ENCODE assay signal across 18 cellular contexts in the genomic region with DNA sequence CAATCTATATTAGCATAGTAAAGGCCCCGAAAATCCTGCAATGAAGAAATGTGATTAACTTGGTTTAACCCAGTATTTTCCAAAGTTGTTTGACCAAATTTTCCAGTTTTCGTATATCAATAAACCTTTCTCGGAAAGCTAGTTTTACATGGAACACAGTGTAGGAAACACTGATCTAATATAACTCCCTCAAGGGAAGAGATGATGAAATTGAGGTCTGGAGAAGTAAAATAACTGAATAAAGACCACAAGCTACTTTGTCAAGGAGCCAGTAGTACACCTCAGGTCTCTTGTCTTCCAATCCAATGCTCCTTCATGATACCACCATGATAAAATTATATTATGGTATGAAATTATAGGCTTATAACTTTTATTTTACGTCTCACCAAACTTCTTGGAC.
"Had no signal": no experiment of that assay in that cellular context is flagged by ENCODE, and none has a peak within 500 bp of the region (broad histone marks: within the 10 kb centered on the region; RNA-seq: fewer than 3 reads in every experiment).

No MANE protein-coding gene starts in this region.

- H3K27me3 ChIP-seq: esophagus squamous epithelium had no signal

- H3K4me3 Mint-ChIP-seq: activated CD4-positive, alpha-beta T cell treated with anti-CD3 and anti-CD28 coated beads, Interleukin-2, amount 10 ng/mL, durations not matched to agents 24 days and 14 days; activated CD8-positive, alpha-beta T cell treated with anti-CD3 and anti-CD28 coated beads, Interleukin-2, amount 10 ng/mL, durations not matched to agents 7 days and 5 days; brain; central memory CD8-positive, alpha-beta T cell; natural killer cell treated with Interleukin-12 subunit alpha and Interleukin-12 subunit beta and Interleukin-15 and Interleukin-18, amount 100 ng/mL, for 72 hours; stimulated activated naive CD8-positive, alpha-beta T cell treated with anti-CD3 and anti-CD28 coated beads, Interleukin-15, Interleukin-2, amounts not matched to agents 100 ng/mL and 50 ng/mL, for 24 hours had no signal

- H3K36me3 ChIP-seq: esophagus squamous epithelium, thoracic aorta had no signal

- H3K27ac ChIP-seq: thoracic aorta had no signal

- ATAC-seq: activated CD8-positive, alpha-beta T cell treated with anti-CD3 and anti-CD28 coated beads, Interleukin-2, amount 10 ng/mL, durations not matched to agents 7 days and 5 days; activated naive CD4-positive, alpha-beta T cell treated with anti-CD3 and anti-CD28 coated beads, Interleukin-2, amount 50 U/mL, for 72 hours; natural killer cell treated with Interleukin-12 subunit alpha and Interleukin-12 subunit beta and Interleukin-15 and Interleukin-18, amount 100 ng/mL, for 72 hours had no signal

- H3K4me3 ChIP-seq: coronary artery, esophagus squamous epithelium, thoracic aorta had no signal

- H3K36me3 Mint-ChIP-seq: activated naive CD4-positive, alpha-beta T cell treated with anti-CD3 and anti-CD28 coated beads, Interleukin-2, amount 50 U/mL, for 72 hours; brain; natural killer cell treated with Interleukin-12 subunit alpha and Interleukin-12 subunit beta and Interleukin-15 and Interleukin-18, amount 100 ng/mL, for 72 hours had no signal

- H3K27me3 Mint-ChIP-seq: activated CD4-positive, alpha-beta T cell treated with anti-CD3 and anti-CD28 coated beads, Interleukin-2, amount 10 ng/mL, durations not matched to agents 24 days and 14 days; central memory CD8-positive, alpha-beta T cell; natural killer cell treated with Interleukin-12 subunit alpha and Interleukin-12 subunit beta and Interleukin-15 and Interleukin-18, amount 100 ng/mL, for 72 hours; stimulated activated naive CD8-positive, alpha-beta T cell treated with anti-CD3 and anti-CD28 coated beads, Interleukin-15, Interleukin-2, amounts not matched to agents 100 ng/mL and 50 ng/mL, for 24 hours had no signal

- H3K27ac Mint-ChIP-seq: activated CD4-positive, alpha-beta T cell treated with anti-CD3 and anti-CD28 coated beads, Interleukin-2, amount 10 ng/mL, durations not matched to agents 24 days and 14 days; activated CD8-positive, alpha-beta T cell treated with anti-CD3 and anti-CD28 coated beads, Interleukin-2, amount 10 ng/mL, durations not matched to agents 7 days and 5 days; activated naive CD4-positive, alpha-beta T cell treated with anti-CD3 and anti-CD28 coated beads, Interleukin-2, amount 50 U/mL, for 72 hours; brain; natural killer cell treated with Interleukin-12 subunit alpha and Interleukin-12 subunit beta and Interleukin-15 and Interleukin-18, amount 100 ng/mL, for 72 hours; stimulated activated naive CD8-positive, alpha-beta T cell treated with anti-CD3 and anti-CD28 coated beads, Interleukin-15, Interleukin-2, amounts not matched to agents 100 ng/mL and 50 ng/mL, for 24 hours had no signal

- H3K9me3 ChIP-seq: esophagus squamous epithelium, thoracic aorta had no signal

- DNase-seq: activated CD4-positive, alpha-beta T cell treated with anti-CD3 and anti-CD28 coated beads, Interleukin-2, amount 10 ng/mL, durations not matched to agents 24 days and 14 days; activated CD4-positive, CD25-positive, alpha-beta regulatory T cell; activated CD8-positive, alpha-beta memory T cell treated with anti-CD3 and anti-CD28 coated beads, Interleukin-2, amount 50 U/mL, for 4 hours; activated CD8-positive, alpha-beta T cell treated with anti-CD3 and anti-CD28 coated beads, Interleukin-2, amount 10 ng/mL, durations not matched to agents 7 days and 5 days; activated effector memory CD4-positive, alpha-beta T cell treated with anti-CD3 and anti-CD28 coated beads, Interleukin-2, amount 50 U/mL, for 16 hours; activated T-cell treated with anti-CD3 and anti-CD28 coated beads, Interleukin-2, amount 50 U/mL, for 48 hours; amniotic stem cell; esophagus squamous epithelium; hippocampal formation; mesendoderm; posterior cingulate gyrus had no signal

- H3K4me1 Mint-ChIP-seq: activated CD4-positive, alpha-beta T cell treated with anti-CD3 and anti-CD28 coated beads, Interleukin-2, amount 10 ng/mL, durations not matched to agents 24 days and 14 days; brain; central memory CD8-positive, alpha-beta T cell had no signal
